In genomic region chr17:76911299-76912007, GRCh38 we compare ENCODE assay signal across 19 cellular contexts. TPM values are rescaled to one million over a fixed set of nuclear protein-coding genes. Genes with fewer than 3 reads are reported as not detected.
A peak's percentile ranks its signal among the peaks of the same experiment; 100 is the strongest.
DNase-seq lines count a peak whose midpoint lies in the region.
"Had no signal": no experiment of that assay in that cellular context is flagged by ENCODE, and none has a peak within 500 bp of the region (broad histone marks: within the 10 kb centered on the region; RNA-seq: fewer than 3 reads in every experiment).

No MANE protein-coding gene starts in this region.

- H2BK15ac ChIP-seq in neuronal stem cell (ENCODE audit: low read length) = no peak overlapping the region

- H3K9ac ChIP-seq in neuronal stem cell (ENCODE audit: low read depth, low read length, poor library complexity) = no peak overlapping the region
- H3K9ac ChIP-seq: BLaER1 treated with 17β-estradiol and CSF1 and Interleukin-3, amounts not matched to agents 10 nM and 100 nM had no signal

- H4K91ac ChIP-seq in neuronal stem cell (ENCODE audit: low read depth, low read length, poor library complexity) = no peak overlapping the region

- H3K4me3 ChIP-seq in neuronal stem cell (ENCODE audit: low read length in 2 of 2) = no peak overlapping the region
- H3K4me3 ChIP-seq: A549; BLaER1 treated with 17β-estradiol and CSF1 and Interleukin-3, amounts not matched to agents 10 nM and 100 nM; smooth muscle cell; tibial nerve had no signal

- peaks cover 0 to 3% of the 10 kb centered on the region in 2 donors for H3K4me1 ChIP-seq in neuronal stem cell (ENCODE audit: control insufficient read depth in 2 of 2, insufficient read depth in 1 of 2, low read depth in 1 of 2, low read length in 2 of 2)
- H3K4me1 ChIP-seq: tibial nerve had no signal

- H3K79me1 ChIP-seq in neuronal stem cell (ENCODE audit: low read depth, low read length) = no peaks in the 10 kb centered on the region

- no peak overlapping the region for H3K18ac ChIP-seq in neuronal stem cell (ENCODE audit: low read length)

- no peak overlapping the region for H2AFZ ChIP-seq in neuronal stem cell (ENCODE audit: low read length)

- WGBS in neuronal stem cell (ENCODE audit: extremely low coverage in 2 of 2, insufficient read length in 2 of 2, insufficient replicate concordance in 1 of 2), 2 donors = no CpG with 5 or more reads among the region's 5 CpGs

- H2BK12ac ChIP-seq in neuronal stem cell (ENCODE audit: low read length) = no peak overlapping the region

- H4K8ac ChIP-seq in neuronal stem cell (ENCODE audit: low read depth, low read length) = no peak overlapping the region

- no peak overlapping the region for H2AK5ac ChIP-seq in neuronal stem cell (ENCODE audit: low read depth, low read length)

- no peak overlapping the region for H3K4me2 ChIP-seq in neuronal stem cell (ENCODE audit: insufficient read depth, low read length, poor library complexity, severe bottlenecking)
- H3K4me2 ChIP-seq: A549, smooth muscle cell had no signal

- H3K36me3 ChIP-seq in neuronal stem cell (replicated peaks in 1 of 2; ENCODE audit: control insufficient read depth in 2 of 2, insufficient read depth in 2 of 2, low read length in 2 of 2) = peaks cover 3 to 69% of the 10 kb centered on the region in 2 donors

- H2BK5ac ChIP-seq in neuronal stem cell (ENCODE audit: low read length) = no peak overlapping the region

- no peaks in the 10 kb centered on the region for H3K27me3 ChIP-seq in neuronal stem cell (ENCODE audit: control insufficient read depth in 3 of 3, insufficient read depth in 3 of 3, low read depth in 1 of 3, low read length in 3 of 3)
- H3K27me3 ChIP-seq: BLaER1 treated with 17β-estradiol and CSF1 and Interleukin-3, amounts not matched to agents 10 nM and 100 nM; tibial nerve had no signal

- H3K4ac ChIP-seq in neuronal stem cell (ENCODE audit: low read length) = no peak overlapping the region

- H3K9me3 ChIP-seq in neuronal stem cell (replicated peaks in 1 of 2; ENCODE audit: control insufficient read depth in 2 of 2, insufficient read depth in 1 of 2, low read depth in 1 of 2, low read length in 2 of 2) = peaks cover 0 to 2% of the 10 kb centered on the region in 2 donors
- H3K9me3 ChIP-seq: A549; BLaER1 treated with 17β-estradiol and CSF1 and Interleukin-3, amounts not matched to agents 10 nM and 100 nM; tibial nerve had no signal

- H2BK120ac ChIP-seq in neuronal stem cell (ENCODE audit: low read depth, low read length) = no peak overlapping the region

- peak; percentile 9 for DNase-seq in NCI-H2227 (lab: John Stamatoyannopoulos, UW; ENCODE audit: unreplicated experiment)
- DNase-seq in NCI-H2227 treated with DMSO at 0.1 percent for 48 hours (lab: John Stamatoyannopoulos, UW) = no peak
- DNase-seq in NCI-H1694 (lab: John Stamatoyannopoulos, UW) = peak; percentile 80
- peak; percentile 14 for DNase-seq in NCI-H774 (lab: John Stamatoyannopoulos, UW)
- DNase-seq in stimulated activated CD4-positive, alpha-beta T cell treated with anti-CD3 and anti-CD28 coated beads, Interleukin-1b, Interleukin-23, amount 100 ng/mL, for 48 hours = no peak
- DNase-seq in stimulated activated naive CD4-positive, alpha-beta T cell treated with Interleukin-2 at 50 U/mL for 16 hours (lab: John Stamatoyannopoulos, UW) = no peak
- DNase-seq in neuronal stem cell (ENCODE audit: low spot score) = no peak
- DNase-seq: activated CD4-positive, alpha-beta memory T cell treated with anti-CD3 and anti-CD28 coated beads, Interleukin-2, amount 10 ng/mL, durations not matched to agents 7 days and 5 days; activated effector memory CD4-positive, alpha-beta T cell treated with anti-CD3 and anti-CD28 coated beads, Interleukin-2, amount 50 U/mL, for 16 hours; NCI-H1417 treated with DMSO at 0.1 percent for 48 hours; nucleus accumbens; Right ventricle myocardium superior; stimulated activated CD4-positive, alpha-beta T cell treated with anti-CD3 and anti-CD28 coated beads, Interleukin-2, amount 100 ng/mL, for 48 hours; stimulated activated naive CD4-positive, alpha-beta T cell had no signal

- H3K14ac ChIP-seq in neuronal stem cell (ENCODE audit: low read length) = no peak overlapping the region

- no peak overlapping the region for H3K23ac ChIP-seq in neuronal stem cell (ENCODE audit: low read depth, low read length, poor library complexity)

- H3K27ac ChIP-seq in temporal lobe (ENCODE audit: low read depth, low read length) = peak overlapping the region; percentile 47
- no peak overlapping the region for H3K27ac ChIP-seq in neuronal stem cell (replicated peaks; ENCODE audit: low read length)
- H3K27ac ChIP-seq: A549; BLaER1 treated with 17β-estradiol and CSF1 and Interleukin-3, amounts not matched to agents 10 nM and 100 nM; tibial nerve had no signal

RNA-seq across cellular contexts. Expression of gene MGAT5B, which starts 43.2 kb away (rescaled TPM):
- total RNA-seq in temporal lobe = 24.8 TPM
- polyA plus RNA-seq in neuronal stem cell (2013, experiment 1 of 2) = 5.6 TPM
- polyA plus RNA-seq in neuronal stem cell (2013, experiment 2 of 2) = 5.4 TPM
- total RNA-seq: Right ventricle myocardium superior had no signal

Comparison
In these comparisons a context has a peak if more than half of its experiments do, and no peak if none do; other contexts are left out.
1. DNase-seq: peak in NCI-H2227 (single experiment), NCI-H1694 (single experiment) and NCI-H774 (single experiment); none in NCI-H2227 treated with DMSO at 0.1 percent for 48 hours (single experiment), stimulated activated CD4-positive, alpha-beta T cell treated with anti-CD3 and anti-CD28 coated beads, Interleukin-1b, Interleukin-23, amount 100 ng/mL, for 48 hours (single experiment), stimulated activated naive CD4-positive, alpha-beta T cell treated with Interleukin-2 at 50 U/mL for 16 hours (single experiment) and neuronal stem cell (single experiment).